ENCODE assay signal across 8 cellular contexts in the genomic region with DNA sequence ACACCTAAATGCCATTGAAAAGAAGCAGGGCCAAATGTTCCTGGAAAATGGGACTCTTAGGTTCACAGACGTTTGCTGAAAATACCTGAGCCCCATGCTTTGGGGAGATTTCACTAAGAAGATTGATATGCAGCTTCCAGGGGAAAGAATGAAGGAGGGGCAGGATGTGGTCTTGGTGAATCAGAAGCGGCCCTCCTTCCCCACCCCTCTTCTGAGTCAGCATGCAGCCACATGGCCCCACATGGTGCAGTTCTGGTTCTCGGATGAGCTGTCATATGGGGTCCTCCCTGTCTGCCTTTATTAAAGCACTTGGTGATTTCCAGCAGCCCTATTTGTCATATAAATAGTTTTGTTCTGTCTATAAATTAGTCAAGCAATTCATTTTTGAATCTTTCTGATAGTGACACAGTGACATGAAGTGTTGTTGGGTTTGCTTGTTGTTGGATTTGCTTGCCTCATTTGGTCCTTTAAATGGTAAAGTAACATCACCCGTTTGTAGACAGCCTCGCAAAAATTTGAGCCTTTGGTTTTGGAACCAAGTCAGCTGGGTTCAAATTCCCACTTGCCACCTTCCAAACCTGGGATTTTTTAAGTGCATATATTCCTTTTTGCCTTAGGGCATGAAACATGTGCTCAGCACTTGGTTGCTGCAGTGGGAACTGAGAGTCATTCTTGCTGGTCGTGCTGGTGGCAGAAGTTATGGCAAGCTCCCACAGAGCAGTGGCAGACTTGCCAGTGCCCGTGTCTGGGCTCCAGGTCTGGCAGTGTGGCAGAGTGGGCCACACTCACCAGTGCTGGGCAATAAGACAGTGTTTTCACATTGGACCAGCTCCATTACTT.
DNase-seq lines count a peak whose midpoint lies in the region; ATAC-seq and TF ChIP-seq lines count a peak whose summit lies in the region.

No MANE protein-coding gene starts in this region.

- H3K4me3 ChIP-seq in PC-3 (ENCODE audit: low read length): no peak overlapping the region

- peaks cover 21% of the 10 kb centered on the region for H3K4me1 Mint-ChIP-seq in activated T-helper 17 cell treated with anti-CD3 and anti-CD28 coated beads, Interleukin-2, amount 50 U/mL, for 72 hours

- no peaks in the 10 kb centered on the region for H3K27me3 ChIP-seq in PC-3 (ENCODE audit: low read length)

- CTCF ChIA-PET in PC-3 (lab: Charles Lee): interaction anchor here (0.6 kb wide), 1 partner anchor 71 kb away, joined by 4 read pairs; no protein-coding TSS in a partner anchor

- no peak for TF ChIP-seq CTCF in PC-3 (conservative IDR thresholded peaks at IDR 0.05; ENCODE audit: low read depth, low read length)

- ATAC-seq in GM18520 (IDR thresholded peaks at IDR 0.05; ENCODE audit: unreplicated experiment) (peak; percentile 87), HG02885 (IDR thresholded peaks at IDR 0.05; ENCODE audit: poor library complexity, unreplicated experiment) (peak; percentile 99), PC-3 (peak; percentile 98)
- ATAC-seq in activated T-helper 17 cell treated with anti-CD3 and anti-CD28 coated beads, Interleukin-2, amount 50 U/mL, for 72 hours (replicated peaks): peak; percentile 98
- peak; percentile 99 for ATAC-seq in stimulated activated naive CD8-positive, alpha-beta T cell treated with anti-CD3 and anti-CD28 coated beads, Interleukin-15, Interleukin-2, amounts not matched to agents 100 U/mL and 50 U/mL, for 24 hours

- DNase-seq in PC-3: peak; percentile 94
- DNase-seq in kidney glomerular epithelial cell (lab: John Stamatoyannopoulos, UW): peak; percentile 97
- DNase-seq in stimulated activated naive CD8-positive, alpha-beta T cell treated with anti-CD3 and anti-CD28 coated beads, Interleukin-15, Interleukin-2, amounts not matched to agents 100 U/mL and 50 U/mL, for 24 hours: peak; percentile 83
- no peak for DNase-seq in medulla oblongata (ENCODE audit: extremely low spot score)
- no peak for DNase-seq in hypothalamus (lab: John Stamatoyannopoulos, UW)

- no peaks in the 10 kb centered on the region for H3K36me3 ChIP-seq in PC-3 (ENCODE audit: low read depth, low read length)

- H3K4me3 Mint-ChIP-seq in activated T-helper 17 cell treated with anti-CD3 and anti-CD28 coated beads, Interleukin-2, amount 50 U/mL, for 72 hours: peak overlapping the region; percentile 82

- intact Hi-C loops in PC-3 (cut with micrococcal nuclease): loop anchor here (1.0 to 5.0 kb wide), 5 partner anchors 68 to 272 kb away; a partner anchor contains a TSS

- peaks cover 25% of the 10 kb centered on the region for H3K4me1 ChIP-seq in PC-3 (ENCODE audit: insufficient read depth, low read length)

- BruUV-seq in PC-3 (replicated peaks; lab: Mats Ljungman, UMichigan): TSS peak; percentile 84

- H3K4me2 ChIP-seq in PC-3 (ENCODE audit: low read length): peak overlapping the region; percentile 68

- no peaks in the 10 kb centered on the region for H4K20me1 ChIP-seq in PC-3 (ENCODE audit: low read length)

- peak overlapping the region; percentile 62 for H3K9ac ChIP-seq in PC-3 (ENCODE audit: low read length)

- peak overlapping the region; percentile 93 for H3K27ac Mint-ChIP-seq in activated T-helper 17 cell treated with anti-CD3 and anti-CD28 coated beads, Interleukin-2, amount 50 U/mL, for 72 hours

- POLR2A ChIA-PET in PC-3 (lab: Charles Lee; ENCODE audit: unreplicated experiment): interaction anchor here (1.0 kb wide), 1 partner anchor 107 kb away, joined by 10 read pairs; no protein-coding TSS in a partner anchor

- no peaks in the 10 kb centered on the region for H3F3A ChIP-seq in PC-3 (ENCODE audit: low read length, unreplicated experiment)

- H3K36me3 Mint-ChIP-seq in activated T-helper 17 cell treated with anti-CD3 and anti-CD28 coated beads, Interleukin-2, amount 50 U/mL, for 72 hours (ENCODE audit: low read depth): no peaks in the 10 kb centered on the region

- no peaks in the 10 kb centered on the region for H3K9me2 ChIP-seq in PC-3 (replicated peaks; ENCODE audit: low read length)

- no peaks in the 10 kb centered on the region for H3K27me3 Mint-ChIP-seq in activated T-helper 17 cell treated with anti-CD3 and anti-CD28 coated beads, Interleukin-2, amount 50 U/mL, for 72 hours

- H3K9me3 ChIP-seq in PC-3 (ENCODE audit: low read length): no peaks in the 10 kb centered on the region

- peak overlapping the region; percentile 45 for H2AFZ ChIP-seq in PC-3 (ENCODE audit: low read length)

- peak overlapping the region; percentile 92 for H3K27ac ChIP-seq in PC-3 (ENCODE audit: low read length)

- H3K79me2 ChIP-seq in PC-3 (ENCODE audit: low read length): no peaks in the 10 kb centered on the region

- no peaks in the 10 kb centered on the region for H3K9me3 Mint-ChIP-seq in activated T-helper 17 cell treated with anti-CD3 and anti-CD28 coated beads, Interleukin-2, amount 50 U/mL, for 72 hours

Comparison
In these comparisons a context has a peak if more than half of its experiments do, and no peak if none do; other contexts are left out.
1. DNase-seq: peak in PC-3 (single experiment), kidney glomerular epithelial cell (single experiment) and stimulated activated naive CD8-positive, alpha-beta T cell treated with anti-CD3 and anti-CD28 coated beads, Interleukin-15, Interleukin-2, amounts not matched to agents 100 U/mL and 50 U/mL, for 24 hours (single experiment); none in medulla oblongata (single experiment) and hypothalamus (0 of 51).
2. Peak in every context shown above with its lines, with median percentiles within 50 percentile points of each other: ATAC-seq.